Comparison of ENCODE assay signal across 9 cellular contexts in the genomic region with DNA sequence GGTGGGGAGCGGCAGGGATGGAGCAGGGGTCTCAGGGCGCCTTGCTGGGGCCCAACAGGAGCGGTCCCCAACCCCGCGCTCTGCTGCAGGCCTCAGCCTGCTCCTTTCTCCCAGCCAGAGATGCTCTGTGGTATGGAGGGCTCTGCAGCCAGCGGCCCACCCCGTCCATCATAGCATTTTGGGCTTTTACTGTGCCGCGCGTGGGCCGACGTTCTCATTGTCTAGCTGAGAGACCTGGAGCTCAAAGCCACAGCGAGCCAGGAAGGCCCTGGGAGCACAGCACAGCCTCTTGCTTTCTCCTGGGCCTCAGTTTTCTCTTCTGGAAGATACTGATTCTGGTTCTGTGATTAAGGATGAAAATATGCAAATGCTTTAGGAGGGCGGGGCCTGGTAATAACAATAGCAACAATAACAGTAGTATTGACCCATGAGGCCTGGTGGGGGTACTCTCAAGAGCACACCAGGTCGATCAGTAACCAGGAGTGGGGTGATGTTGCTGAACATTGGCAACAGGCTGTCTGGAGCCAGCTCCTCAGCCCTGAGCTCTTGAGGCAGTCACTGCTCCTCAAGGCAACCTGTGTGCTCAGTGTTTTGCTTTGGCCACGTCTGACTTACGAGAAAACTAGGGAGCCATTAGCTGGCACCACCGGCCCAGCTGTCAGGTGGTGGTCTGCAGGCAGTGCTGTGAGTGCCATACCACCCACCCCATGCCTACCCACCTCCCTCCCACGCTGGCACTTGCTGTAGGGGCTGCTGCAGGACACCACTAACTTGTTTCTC. TPM values are rescaled to one million over a fixed set of nuclear protein-coding genes. Genes with fewer than 3 reads are reported as not detected.
DNase-seq lines count a peak whose midpoint lies in the region; ATAC-seq and TF ChIP-seq lines count a peak whose summit lies in the region.
"Had no signal": no experiment of that assay in that cellular context is flagged by ENCODE, and none has a peak within 500 bp of the region (broad histone marks: within the 10 kb centered on the region; RNA-seq: fewer than 3 reads in every experiment).

No MANE protein-coding gene starts in this region.

- TF ChIP-seq CTCF in CD4-positive, alpha-beta T cell (IDR thresholded peaks at IDR 0.05): peak; percentile 31
- peak; percentile 39 for TF ChIP-seq CTCF in KMS-11 (conservative IDR thresholded peaks at IDR 0.05; ENCODE audit: low read depth, low read length)
- TF ChIP-seq CTCF in endodermal cell (conservative IDR thresholded peaks at IDR 0.05): peak; percentile 0
- TF ChIP-seq CTCF in progenitor cell of endocrine pancreas (IDR thresholded peaks at IDR 0.05; ENCODE audit: unreplicated experiment): no peak

- peaks cover 14% of the 10 kb centered on the region for H3K27me3 Mint-ChIP-seq in CD4-positive, alpha-beta T cell
- H3K27me3 Mint-ChIP-seq in endodermal cell (ENCODE audit: insufficient read depth) (peaks cover 28% of the 10 kb centered on the region), progenitor cell of endocrine pancreas (peaks cover 32% of the 10 kb centered on the region)

- H3K4me1 Mint-ChIP-seq in CD4-positive, alpha-beta T cell (ENCODE audit: low read depth): peaks cover 7% of the 10 kb centered on the region
- H3K4me1 Mint-ChIP-seq in endodermal cell: peaks cover 26% of the 10 kb centered on the region
- peaks cover 5% of the 10 kb centered on the region for H3K4me1 Mint-ChIP-seq in progenitor cell of endocrine pancreas (ENCODE audit: low read depth)

- H4K20me1 ChIP-seq in KMS-11 (ENCODE audit: insufficient read depth): no peaks in the 10 kb centered on the region

- ATAC-seq in CD4-positive, alpha-beta T cell (ENCODE audit: poor library complexity): no peak
- ATAC-seq in HG02798 (IDR thresholded peaks at IDR 0.05; ENCODE audit: poor library complexity, unreplicated experiment) (no peak), esophagus mucosa (no peak)

- H3K27me3 ChIP-seq in CD4-positive, alpha-beta T cell (ENCODE audit: control insufficient read depth, insufficient read depth, low read length): peaks cover 8% of the 10 kb centered on the region
- H3K27me3 ChIP-seq in KMS-11 (ENCODE audit: insufficient read depth, low read depth): no peaks in the 10 kb centered on the region
- H3K27me3 ChIP-seq in endodermal cell (ENCODE audit: control insufficient read depth, insufficient read depth, low read length, poor library complexity, severe bottlenecking): peaks cover 19% of the 10 kb centered on the region
- H3K27me3 ChIP-seq: SJCRH30 had no signal

- H3K27ac Mint-ChIP-seq in CD4-positive, alpha-beta T cell: no peak overlapping the region
- no peak overlapping the region for H3K27ac Mint-ChIP-seq in endodermal cell
- H3K27ac Mint-ChIP-seq in progenitor cell of endocrine pancreas: no peak overlapping the region

- H3K4me3 Mint-ChIP-seq in CD4-positive, alpha-beta T cell: peak overlapping the region; percentile 70
- H3K4me3 Mint-ChIP-seq in endodermal cell (no peak overlapping the region), progenitor cell of endocrine pancreas (ENCODE audit: low read depth) (peak overlapping the region; percentile 21)

- H3K4me1 ChIP-seq in KMS-11 (ENCODE audit: low read depth, poor library complexity, severe bottlenecking) (peaks cover 4% of the 10 kb centered on the region), endodermal cell (ENCODE audit: control insufficient read depth, insufficient read depth, low read length) (no peaks in the 10 kb centered on the region)
- H3K4me1 ChIP-seq: SJCRH30 had no signal

- H3K4me2 ChIP-seq in KMS-11: peak overlapping the region; percentile 39; the same call in 1 of the 2 replicates

- H3K27ac ChIP-seq in CD4-positive, alpha-beta T cell (ENCODE audit: low read depth, low read length): no peak overlapping the region
- H3K27ac ChIP-seq in KMS-11: no peak overlapping the region
- H3K27ac ChIP-seq in endodermal cell (ENCODE audit: low read depth, low read length): no peak overlapping the region
- H3K27ac ChIP-seq: SJCRH30 had no signal

- H3K79me2 ChIP-seq in KMS-11 (ENCODE audit: insufficient read depth, low read depth): no peaks in the 10 kb centered on the region

- no peaks in the 10 kb centered on the region for H3K36me3 ChIP-seq in KMS-11 (ENCODE audit: insufficient read depth)
- peaks cover 7% of the 10 kb centered on the region for H3K36me3 ChIP-seq in endodermal cell (ENCODE audit: control insufficient read depth, insufficient read depth, low read length)

- H3K36me3 Mint-ChIP-seq in CD4-positive, alpha-beta T cell (ENCODE audit: low read depth): no peaks in the 10 kb centered on the region
- H3K36me3 Mint-ChIP-seq in endodermal cell (ENCODE audit: low read depth) (peaks cover 7% of the 10 kb centered on the region), progenitor cell of endocrine pancreas (ENCODE audit: insufficient read depth) (peaks cover 5% of the 10 kb centered on the region)

- DNase-seq in CD4-positive, alpha-beta T cell: no peak
- DNase-seq in endodermal cell (no peak), progenitor cell of endocrine pancreas (ENCODE audit: low spot score, unreplicated experiment) (no peak), NCI-H774 (lab: John Stamatoyannopoulos, UW) (no peak), amniotic stem cell (lab: John Stamatoyannopoulos, UW) (no peak)

- H2AFZ ChIP-seq in KMS-11 (ENCODE audit: low read depth): peak overlapping the region; percentile 47; the same call in 1 of the 2 replicates

- H3K4me3 ChIP-seq in KMS-11 (IDR thresholded peaks at IDR 0.05; ENCODE audit: insufficient read depth, low read depth, low read length) (no peak overlapping the region), endodermal cell (ENCODE audit: low read length) (no peak overlapping the region)
- H3K4me3 ChIP-seq: SJCRH30 had no signal

- H3K9ac ChIP-seq in KMS-11: no peak overlapping the region
- H3K9ac ChIP-seq in endodermal cell (ENCODE audit: extremely low read depth, low read length, poor library complexity, severe bottlenecking): no peak overlapping the region

- WGBS in endodermal cell (ENCODE audit: insufficient coverage in 1 of 2, insufficient read length in 1 of 2), 2 experiments: 47 to 55% methylated on average over 13 to 19 of the region's 19 CpGs

- intact Hi-C loops in CD4-positive, alpha-beta T cell (cut with DNase I, micrococcal nuclease): loop anchor here (1.0 to 2.0 kb wide), 2 partner anchors 144 to 422 kb away; no protein-coding TSS in a partner anchor

- CTCF ChIA-PET in CD4-positive, alpha-beta T cell (lab: Charles Lee): interaction anchor here (0.5 to 2.3 kb wide), 26 partner anchors 10 to 780 kb away, joined by 3 to 28 read pairs (median 4); partner anchors contain the start of genes MED9 and PEMT

- H3K9me3 Mint-ChIP-seq in CD4-positive, alpha-beta T cell: no peaks in the 10 kb centered on the region
- no peaks in the 10 kb centered on the region for H3K9me3 Mint-ChIP-seq in endodermal cell
- no peaks in the 10 kb centered on the region for H3K9me3 Mint-ChIP-seq in progenitor cell of endocrine pancreas (ENCODE audit: low read depth)

- H3K9me3 ChIP-seq in CD4-positive, alpha-beta T cell (ENCODE audit: control insufficient read depth, low read length): no peaks in the 10 kb centered on the region
- H3K9me3 ChIP-seq in endodermal cell (ENCODE audit: control insufficient read depth, low read length): no peaks in the 10 kb centered on the region

- POLR2A ChIA-PET in CD4-positive, alpha-beta T cell (lab: Charles Lee): interaction anchor here (0.7 to 1.6 kb wide), 5 partner anchors 16 to 339 kb away, joined by 3 to 5 read pairs (median 3); partner anchors contain the start of gene PEMT

RNA-seq across cellular contexts. Expression of gene RASD1, which starts 1.1 kb away (rescaled TPM):
- 1 to 10 TPM; 1.8 to 2.0 TPM for total RNA-seq in CD4-positive, alpha-beta T cell
- total RNA-seq in endodermal cell (1 to 10 TPM; 1.9 to 2.5 TPM), progenitor cell of endocrine pancreas (4.6 and 5.6 TPM in 2 replicates), esophagus mucosa (0.60 TPM)
- polyA plus RNA-seq in endodermal cell (2013, experiment 1 of 2): 3.0 TPM
- 2.8 TPM for polyA plus RNA-seq in endodermal cell (2013, experiment 2 of 2)
- total RNA-seq: SJCRH30 had no signal

RNA-seq across cellular contexts. Expression of gene MED9, which starts 20.5 kb away (rescaled TPM):
- total RNA-seq in CD4-positive, alpha-beta T cell: 10 to 100 TPM; 27.0 to 27.9 TPM
- 10 to 100 TPM; 18.4 to 20.5 TPM for total RNA-seq in endodermal cell
- 17.3 TPM for polyA plus RNA-seq in endodermal cell (2013, experiment 1 of 2)
- 18.8 TPM for polyA plus RNA-seq in endodermal cell (2013, experiment 2 of 2)
- total RNA-seq in progenitor cell of endocrine pancreas: 17.0 and 17.7 TPM in 2 replicates
- total RNA-seq in esophagus mucosa: 6.5 TPM
